8 cellular contexts compared by ENCODE assay signal in the genomic region with DNA sequence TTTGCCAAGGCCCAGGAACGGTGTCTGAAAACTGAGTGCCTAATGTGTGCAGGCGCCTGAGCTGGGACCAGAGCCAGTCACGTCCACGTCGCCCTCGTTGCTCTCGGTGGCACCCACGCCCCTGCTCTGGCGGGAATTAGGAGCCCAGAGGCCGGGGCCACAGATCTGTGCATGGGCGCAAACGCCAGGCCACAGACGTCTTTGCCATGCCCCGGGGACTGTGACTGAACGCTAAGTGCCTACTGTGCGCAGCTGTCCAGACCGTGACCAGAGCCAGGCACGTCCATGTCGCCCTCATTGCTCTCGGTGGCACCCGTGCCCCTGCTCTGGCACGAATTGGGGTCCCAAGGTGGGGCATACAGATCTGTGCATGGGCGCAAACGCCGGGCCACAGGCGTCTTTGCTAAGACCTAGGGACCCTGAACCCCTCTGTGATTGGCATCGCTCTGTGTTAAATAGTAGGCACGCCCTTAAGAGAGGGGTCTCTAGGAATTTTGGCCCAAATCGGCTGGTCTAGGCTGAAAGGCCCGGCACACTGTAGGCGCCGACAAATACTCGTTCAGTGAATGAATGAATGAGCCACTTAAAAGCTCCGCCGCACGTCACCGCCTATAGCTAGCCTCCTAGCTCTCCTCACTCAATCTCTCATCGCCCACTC. TPM values are rescaled to one million over a fixed set of nuclear protein-coding genes. Genes with fewer than 3 reads are reported as not detected.
A peak's percentile ranks its signal among the peaks of the same experiment; 100 is the strongest.
DNase-seq lines count a peak whose midpoint lies in the region; ATAC-seq and TF ChIP-seq lines count a peak whose summit lies in the region.

No MANE protein-coding gene starts in this region.

- POLR2A ChIA-PET in A673 (lab: Charles Lee; ENCODE audit: low non-redundant PET) = interaction anchor here (0.6 to 0.7 kb wide), 3 partner anchors 11 to 747 kb away, joined by 3 to 9 read pairs (median 4); no protein-coding TSS in a partner anchor

- no peaks in the 10 kb centered on the region for H3K9me3 ChIP-seq in A673 (ENCODE audit: low read depth, low read length, poor library complexity, severe bottlenecking)
- H3K9me3 ChIP-seq in muscle layer of colon (ENCODE audit: low read length) = no peaks in the 10 kb centered on the region

- H3K4me1 Mint-ChIP-seq in central memory CD8-positive, alpha-beta T cell = peaks cover 13% of the 10 kb centered on the region

- ATAC-seq in central memory CD8-positive, alpha-beta T cell (replicated peaks; ENCODE audit: extremely low read depth, poor library complexity, severe bottlenecking) = peak; percentile 10
- no peak for ATAC-seq in HG02870 (IDR thresholded peaks at IDR 0.05; ENCODE audit: unreplicated experiment)

- H3K27me3 Mint-ChIP-seq in central memory CD8-positive, alpha-beta T cell = no peaks in the 10 kb centered on the region

- peak overlapping the region; percentile 94 for H3K4me3 Mint-ChIP-seq in central memory CD8-positive, alpha-beta T cell

- DNase-seq in A673 (ENCODE audit: low spot score) = no peak
- DNase-seq in Jurkat, Clone E6-1 (ENCODE audit: low read depth, low spot score) = no peak
- DNase-seq in central memory CD8-positive, alpha-beta T cell (ENCODE audit: low spot score in 2 of 2) = no peak
- no peak for DNase-seq in NCI-H2196 treated with DMSO at 0.1 percent for 48 hours (lab: John Stamatoyannopoulos, UW; ENCODE audit: unreplicated experiment)
- DNase-seq in DMS79 (lab: John Stamatoyannopoulos, UW) = no peak
- no peak for DNase-seq in germinal center (ENCODE audit: low spot score)

- CTCF ChIA-PET in A673 (lab: Charles Lee) = interaction anchor here (0.6 to 0.7 kb wide), 3 partner anchors 32 to 288 kb away, joined by 3 to 10 read pairs (median 8); no protein-coding TSS in a partner anchor

- BruUV-seq in A673 (replicated peaks; lab: Mats Ljungman, UMichigan) = no TSS peak

- H3K27me3 ChIP-seq in A673 (replicated peaks; ENCODE audit: insufficient read depth, low read depth, low read length, poor library complexity) = no peaks in the 10 kb centered on the region
- no peaks in the 10 kb centered on the region for H3K27me3 ChIP-seq in muscle layer of colon (ENCODE audit: control insufficient read depth in 1 of 2, insufficient read depth in 2 of 2, low read length in 2 of 2)

- H3K4me3 ChIP-seq in A673 (ENCODE audit: low read depth, low read length, poor library complexity, severe bottlenecking) = peak overlapping the region; percentile 95
- H3K4me3 ChIP-seq in Jurkat, Clone E6-1 (ENCODE audit: low read length) = peak overlapping the region; percentile 68
- peak overlapping the region in 1 of 2 donors; percentile 84 for H3K4me3 ChIP-seq in muscle layer of colon (ENCODE audit: low read depth in 1 of 2, low read length in 2 of 2)

- intact Hi-C loops in A673 (cut with micrococcal nuclease; ENCODE audit: unreplicated experiment) = no loop called here

- H3K4me1 ChIP-seq in A673 (ENCODE audit: insufficient read depth, low read length, poor library complexity, severe bottlenecking) (peaks cover 20% of the 10 kb centered on the region), muscle layer of colon (ENCODE audit: insufficient read depth, low read length) (peaks cover 58% of the 10 kb centered on the region)

- H3K36me3 ChIP-seq in A673 (ENCODE audit: insufficient read depth, low read length, poor library complexity, severe bottlenecking) (no peaks in the 10 kb centered on the region), muscle layer of colon (ENCODE audit: insufficient read depth, low read length) (no peaks in the 10 kb centered on the region)

- no peak for TF ChIP-seq CTCF in A673 (conservative IDR thresholded peaks at IDR 0.05; ENCODE audit: low read depth, low read length)

- H3K27ac Mint-ChIP-seq in central memory CD8-positive, alpha-beta T cell (ENCODE audit: low read depth) = peak overlapping the region; percentile 95

- H3K36me3 Mint-ChIP-seq in central memory CD8-positive, alpha-beta T cell (ENCODE audit: insufficient read depth) = peaks cover 9% of the 10 kb centered on the region

- H3K9ac ChIP-seq in muscle layer of colon (ENCODE audit: low read length) = no peak overlapping the region

- peak overlapping the region; percentile 99 for H3K27ac ChIP-seq in A673 (ENCODE audit: low read depth, low read length, poor library complexity, severe bottlenecking)
- H3K27ac ChIP-seq in muscle layer of colon (ENCODE audit: low read depth, low read length) = peak overlapping the region; percentile 81

- H3K9me3 Mint-ChIP-seq in central memory CD8-positive, alpha-beta T cell = no peaks in the 10 kb centered on the region

RNA-seq across cellular contexts. Expression of a gene that starts 0.8 kb away (rescaled TPM):
- total RNA-seq in A673 (2021) = 36.3 and 36.5 TPM in 2 replicates
- polyA plus RNA-seq in Jurkat, Clone E6-1 (2012; ENCODE audit: insufficient read depth, insufficient read length) = 44.0 TPM

RNA-seq across cellular contexts. Expression of a gene that starts 9.1 kb away (rescaled TPM):
- 54.6 and 61.4 TPM in 2 replicates for total RNA-seq in A673 (2021)
- 25.5 TPM for polyA plus RNA-seq in Jurkat, Clone E6-1 (2012; ENCODE audit: insufficient read depth, insufficient read length)

RNA-seq across cellular contexts. Expression of a gene that starts 59.4 kb away (rescaled TPM):
- not detected in 2 replicates for total RNA-seq in A673 (2021)
- polyA plus RNA-seq in Jurkat, Clone E6-1 (2012; ENCODE audit: insufficient read depth, insufficient read length) = not detected
